In the genomic region with DNA sequence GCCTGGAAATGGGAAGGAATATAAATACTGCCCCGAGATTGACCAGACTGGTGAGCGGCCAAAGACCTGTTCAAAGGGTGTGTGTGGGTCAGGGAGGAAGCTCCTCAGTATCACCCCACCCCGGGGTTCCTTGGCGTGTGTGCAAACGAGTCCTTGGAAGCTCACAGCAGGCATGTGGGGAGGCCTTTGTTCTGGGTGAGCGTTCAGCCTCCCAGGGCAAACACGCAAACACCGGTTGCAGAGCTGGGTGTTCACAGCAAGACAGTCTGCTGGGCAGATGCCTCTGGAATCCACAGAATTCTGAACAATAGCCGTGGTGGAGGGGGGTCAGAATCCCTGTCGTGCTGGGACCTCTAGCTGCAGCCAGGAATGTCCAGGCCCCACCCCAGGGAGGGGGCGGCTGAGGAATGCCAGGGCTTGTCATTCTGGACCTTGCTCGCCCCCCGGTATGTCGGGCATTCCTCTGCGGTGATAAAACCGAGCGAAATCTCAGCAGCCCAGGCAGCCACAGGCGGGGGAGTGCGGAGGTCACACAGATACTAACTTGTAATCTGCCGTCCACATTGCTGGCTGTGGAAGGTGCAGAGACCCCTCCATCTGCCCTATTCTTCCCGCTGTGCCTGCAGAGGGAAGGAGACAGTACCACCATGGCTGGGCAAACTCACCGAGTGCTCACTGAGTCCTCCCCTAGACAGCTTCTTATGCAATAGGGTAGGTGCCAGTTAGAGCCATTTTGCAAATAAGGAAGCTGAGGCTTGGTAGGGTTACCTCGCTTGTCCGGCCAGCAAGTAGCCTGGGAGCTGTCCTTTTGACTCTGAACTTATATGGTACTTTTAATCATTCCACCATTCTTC, we compare ENCODE assay signal across 1 cellular context.
TF ChIP-seq lines count a peak whose summit lies in the region.

No MANE protein-coding gene starts in this region.

TF ChIP-seq in HepG2, 621 proteins besides CTCF, POLR2A, EP300 and RAD21 (continued from another document and continues in another):
- TF ChIP-seq, protein P1, sequence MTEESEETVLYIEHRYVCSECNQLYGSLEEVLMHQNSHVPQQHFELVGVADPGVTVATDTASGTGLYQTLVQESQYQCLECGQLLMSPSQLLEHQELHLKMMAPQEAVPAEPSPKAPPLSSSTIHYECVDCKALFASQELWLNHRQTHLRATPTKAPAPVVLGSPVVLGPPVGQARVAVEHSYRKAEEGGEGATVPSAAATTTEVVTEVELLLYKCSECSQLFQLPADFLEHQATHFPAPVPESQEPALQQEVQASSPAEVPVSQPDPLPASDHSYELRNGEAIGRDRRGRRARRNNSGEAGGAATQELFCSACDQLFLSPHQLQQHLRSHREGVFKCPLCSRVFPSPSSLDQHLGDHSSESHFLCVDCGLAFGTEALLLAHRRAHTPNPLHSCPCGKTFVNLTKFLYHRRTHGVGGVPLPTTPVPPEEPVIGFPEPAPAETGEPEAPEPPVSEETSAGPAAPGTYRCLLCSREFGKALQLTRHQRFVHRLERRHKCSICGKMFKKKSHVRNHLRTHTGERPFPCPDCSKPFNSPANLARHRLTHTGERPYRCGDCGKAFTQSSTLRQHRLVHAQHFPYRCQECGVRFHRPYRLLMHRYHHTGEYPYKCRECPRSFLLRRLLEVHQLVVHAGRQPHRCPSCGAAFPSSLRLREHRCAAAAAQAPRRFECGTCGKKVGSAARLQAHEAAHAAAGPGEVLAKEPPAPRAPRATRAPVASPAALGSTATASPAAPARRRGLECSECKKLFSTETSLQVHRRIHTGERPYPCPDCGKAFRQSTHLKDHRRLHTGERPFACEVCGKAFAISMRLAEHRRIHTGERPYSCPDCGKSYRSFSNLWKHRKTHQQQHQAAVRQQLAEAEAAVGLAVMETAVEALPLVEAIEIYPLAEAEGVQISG (CRISPR knock-in tag; IDR thresholded peaks at IDR 0.05): peak; percentile 84
- peak; percentile 37 for TF ChIP-seq CBX1 (IDR thresholded peaks at IDR 0.05; ENCODE audit: low read depth)
- peak; percentile 99 for TF ChIP-seq HIVEP1 (CRISPR knock-in tag; IDR thresholded peaks at IDR 0.05)
- peak; percentile 78 for TF ChIP-seq TBX3 (IDR thresholded peaks at IDR 0.05; ENCODE audit: borderline replicate concordance)
- peak; percentile 39; the same call in 1 of the 2 replicates for TF ChIP-seq NFYC (CRISPR knock-in tag; IDR thresholded peaks at IDR 0.05)
- TF ChIP-seq, protein P2, sequence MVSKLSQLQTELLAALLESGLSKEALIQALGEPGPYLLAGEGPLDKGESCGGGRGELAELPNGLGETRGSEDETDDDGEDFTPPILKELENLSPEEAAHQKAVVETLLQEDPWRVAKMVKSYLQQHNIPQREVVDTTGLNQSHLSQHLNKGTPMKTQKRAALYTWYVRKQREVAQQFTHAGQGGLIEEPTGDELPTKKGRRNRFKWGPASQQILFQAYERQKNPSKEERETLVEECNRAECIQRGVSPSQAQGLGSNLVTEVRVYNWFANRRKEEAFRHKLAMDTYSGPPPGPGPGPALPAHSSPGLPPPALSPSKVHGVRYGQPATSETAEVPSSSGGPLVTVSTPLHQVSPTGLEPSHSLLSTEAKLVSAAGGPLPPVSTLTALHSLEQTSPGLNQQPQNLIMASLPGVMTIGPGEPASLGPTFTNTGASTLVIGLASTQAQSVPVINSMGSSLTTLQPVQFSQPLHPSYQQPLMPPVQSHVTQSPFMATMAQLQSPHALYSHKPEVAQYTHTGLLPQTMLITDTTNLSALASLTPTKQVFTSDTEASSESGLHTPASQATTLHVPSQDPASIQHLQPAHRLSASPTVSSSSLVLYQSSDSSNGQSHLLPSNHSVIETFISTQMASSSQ (IDR thresholded peaks at IDR 0.05; ENCODE audit: low read depth): peak; percentile 67; the same call in 1 of the 2 replicates
- TF ChIP-seq, protein P2 (CRISPR knock-in tag; IDR thresholded peaks at IDR 0.05; ENCODE audit: borderline replicate concordance): peak; percentile 88
- peak; percentile 29; the same call in 1 of the 2 replicates for TF ChIP-seq CEBPG (CRISPR knock-in tag; IDR thresholded peaks at IDR 0.05)
- TF ChIP-seq, protein P3, sequence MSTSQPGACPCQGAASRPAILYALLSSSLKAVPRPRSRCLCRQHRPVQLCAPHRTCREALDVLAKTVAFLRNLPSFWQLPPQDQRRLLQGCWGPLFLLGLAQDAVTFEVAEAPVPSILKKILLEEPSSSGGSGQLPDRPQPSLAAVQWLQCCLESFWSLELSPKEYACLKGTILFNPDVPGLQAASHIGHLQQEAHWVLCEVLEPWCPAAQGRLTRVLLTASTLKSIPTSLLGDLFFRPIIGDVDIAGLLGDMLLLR (CRISPR knock-in tag; IDR thresholded peaks at IDR 0.05): peak; percentile 31; the same call in 1 of the 2 replicates
- peak; percentile 63; the same call in 1 of the 2 replicates for TF ChIP-seq ZNF510 (CRISPR knock-in tag; IDR thresholded peaks at IDR 0.05; ENCODE audit: low read depth)
- peak; percentile 99 for TF ChIP-seq HMG20B (CRISPR knock-in tag; conservative IDR thresholded peaks at IDR 0.05)
- peak; percentile 99 for TF ChIP-seq SALL1 (CRISPR knock-in tag; IDR thresholded peaks at IDR 0.05)
- TF ChIP-seq TEAD2 (CRISPR knock-in tag; IDR thresholded peaks at IDR 0.05): peak; percentile 70; the same call in 1 of the 2 replicates
- TF ChIP-seq ZNF235 (CRISPR knock-in tag; IDR thresholded peaks at IDR 0.05; ENCODE audit: borderline replicate concordance): 0 out of 2 replicates have a peak, but pooled peaks have one; percentile 17
- TF ChIP-seq, protein P4, sequence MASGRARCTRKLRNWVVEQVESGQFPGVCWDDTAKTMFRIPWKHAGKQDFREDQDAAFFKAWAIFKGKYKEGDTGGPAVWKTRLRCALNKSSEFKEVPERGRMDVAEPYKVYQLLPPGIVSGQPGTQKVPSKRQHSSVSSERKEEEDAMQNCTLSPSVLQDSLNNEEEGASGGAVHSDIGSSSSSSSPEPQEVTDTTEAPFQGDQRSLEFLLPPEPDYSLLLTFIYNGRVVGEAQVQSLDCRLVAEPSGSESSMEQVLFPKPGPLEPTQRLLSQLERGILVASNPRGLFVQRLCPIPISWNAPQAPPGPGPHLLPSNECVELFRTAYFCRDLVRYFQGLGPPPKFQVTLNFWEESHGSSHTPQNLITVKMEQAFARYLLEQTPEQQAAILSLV (CRISPR knock-in tag; IDR thresholded peaks at IDR 0.05; ENCODE audit: borderline replicate concordance): peak; percentile 85
- TF ChIP-seq, protein P5, sequence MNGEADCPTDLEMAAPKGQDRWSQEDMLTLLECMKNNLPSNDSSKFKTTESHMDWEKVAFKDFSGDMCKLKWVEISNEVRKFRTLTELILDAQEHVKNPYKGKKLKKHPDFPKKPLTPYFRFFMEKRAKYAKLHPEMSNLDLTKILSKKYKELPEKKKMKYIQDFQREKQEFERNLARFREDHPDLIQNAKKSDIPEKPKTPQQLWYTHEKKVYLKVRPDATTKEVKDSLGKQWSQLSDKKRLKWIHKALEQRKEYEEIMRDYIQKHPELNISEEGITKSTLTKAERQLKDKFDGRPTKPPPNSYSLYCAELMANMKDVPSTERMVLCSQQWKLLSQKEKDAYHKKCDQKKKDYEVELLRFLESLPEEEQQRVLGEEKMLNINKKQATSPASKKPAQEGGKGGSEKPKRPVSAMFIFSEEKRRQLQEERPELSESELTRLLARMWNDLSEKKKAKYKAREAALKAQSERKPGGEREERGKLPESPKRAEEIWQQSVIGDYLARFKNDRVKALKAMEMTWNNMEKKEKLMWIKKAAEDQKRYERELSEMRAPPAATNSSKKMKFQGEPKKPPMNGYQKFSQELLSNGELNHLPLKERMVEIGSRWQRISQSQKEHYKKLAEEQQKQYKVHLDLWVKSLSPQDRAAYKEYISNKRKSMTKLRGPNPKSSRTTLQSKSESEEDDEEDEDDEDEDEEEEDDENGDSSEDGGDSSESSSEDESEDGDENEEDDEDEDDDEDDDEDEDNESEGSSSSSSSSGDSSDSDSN (CRISPR knock-in tag; IDR thresholded peaks at IDR 0.05): peak; percentile 93
- peak; percentile 95 for TF ChIP-seq ERF (CRISPR knock-in tag; IDR thresholded peaks at IDR 0.05)
- TF ChIP-seq ARHGAP35 (CRISPR knock-in tag; IDR thresholded peaks at IDR 0.05; ENCODE audit: borderline replicate concordance): peak; percentile 83; the same call in 1 of the 2 replicates
- TF ChIP-seq, protein P6, sequence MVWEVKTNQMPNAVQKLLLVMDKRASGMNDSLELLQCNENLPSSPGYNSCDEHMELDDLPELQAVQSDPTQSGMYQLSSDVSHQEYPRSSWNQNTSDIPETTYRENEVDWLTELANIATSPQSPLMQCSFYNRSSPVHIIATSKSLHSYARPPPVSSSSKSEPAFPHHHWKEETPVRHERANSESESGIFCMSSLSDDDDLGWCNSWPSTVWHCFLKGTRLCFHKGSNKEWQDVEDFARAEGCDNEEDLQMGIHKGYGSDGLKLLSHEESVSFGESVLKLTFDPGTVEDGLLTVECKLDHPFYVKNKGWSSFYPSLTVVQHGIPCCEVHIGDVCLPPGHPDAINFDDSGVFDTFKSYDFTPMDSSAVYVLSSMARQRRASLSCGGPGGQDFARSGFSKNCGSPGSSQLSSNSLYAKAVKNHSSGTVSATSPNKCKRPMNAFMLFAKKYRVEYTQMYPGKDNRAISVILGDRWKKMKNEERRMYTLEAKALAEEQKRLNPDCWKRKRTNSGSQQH (CRISPR knock-in tag; IDR thresholded peaks at IDR 0.05; ENCODE audit: low read depth): peak; percentile 44; the same call in 1 of the 2 replicates
- peak; percentile 100 for TF ChIP-seq TEAD3 (CRISPR knock-in tag; optimal IDR thresholded peaks at IDR 0.05; ENCODE audit: borderline replicate concordance)
- TF ChIP-seq TBX2 (CRISPR knock-in tag; IDR thresholded peaks at IDR 0.05; ENCODE audit: borderline replicate concordance): peak; percentile 97
- peak; percentile 91 for TF ChIP-seq SNAPC2 (CRISPR knock-in tag; IDR thresholded peaks at IDR 0.05)
- peak; percentile 77 for TF ChIP-seq NR2C2 (CRISPR knock-in tag; IDR thresholded peaks at IDR 0.05; ENCODE audit: borderline replicate concordance)
- peak; percentile 82 for TF ChIP-seq THAP11 (CRISPR knock-in tag; IDR thresholded peaks at IDR 0.05)
- TF ChIP-seq, protein P7, sequence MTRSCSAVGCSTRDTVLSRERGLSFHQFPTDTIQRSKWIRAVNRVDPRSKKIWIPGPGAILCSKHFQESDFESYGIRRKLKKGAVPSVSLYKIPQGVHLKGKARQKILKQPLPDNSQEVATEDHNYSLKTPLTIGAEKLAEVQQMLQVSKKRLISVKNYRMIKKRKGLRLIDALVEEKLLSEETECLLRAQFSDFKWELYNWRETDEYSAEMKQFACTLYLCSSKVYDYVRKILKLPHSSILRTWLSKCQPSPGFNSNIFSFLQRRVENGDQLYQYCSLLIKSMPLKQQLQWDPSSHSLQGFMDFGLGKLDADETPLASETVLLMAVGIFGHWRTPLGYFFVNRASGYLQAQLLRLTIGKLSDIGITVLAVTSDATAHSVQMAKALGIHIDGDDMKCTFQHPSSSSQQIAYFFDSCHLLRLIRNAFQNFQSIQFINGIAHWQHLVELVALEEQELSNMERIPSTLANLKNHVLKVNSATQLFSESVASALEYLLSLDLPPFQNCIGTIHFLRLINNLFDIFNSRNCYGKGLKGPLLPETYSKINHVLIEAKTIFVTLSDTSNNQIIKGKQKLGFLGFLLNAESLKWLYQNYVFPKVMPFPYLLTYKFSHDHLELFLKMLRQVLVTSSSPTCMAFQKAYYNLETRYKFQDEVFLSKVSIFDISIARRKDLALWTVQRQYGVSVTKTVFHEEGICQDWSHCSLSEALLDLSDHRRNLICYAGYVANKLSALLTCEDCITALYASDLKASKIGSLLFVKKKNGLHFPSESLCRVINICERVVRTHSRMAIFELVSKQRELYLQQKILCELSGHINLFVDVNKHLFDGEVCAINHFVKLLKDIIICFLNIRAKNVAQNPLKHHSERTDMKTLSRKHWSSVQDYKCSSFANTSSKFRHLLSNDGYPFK (CRISPR knock-in tag; IDR thresholded peaks at IDR 0.05; ENCODE audit: borderline replicate concordance): peak; percentile 53; the same call in 1 of the 2 replicates
- TF ChIP-seq, protein P8, sequence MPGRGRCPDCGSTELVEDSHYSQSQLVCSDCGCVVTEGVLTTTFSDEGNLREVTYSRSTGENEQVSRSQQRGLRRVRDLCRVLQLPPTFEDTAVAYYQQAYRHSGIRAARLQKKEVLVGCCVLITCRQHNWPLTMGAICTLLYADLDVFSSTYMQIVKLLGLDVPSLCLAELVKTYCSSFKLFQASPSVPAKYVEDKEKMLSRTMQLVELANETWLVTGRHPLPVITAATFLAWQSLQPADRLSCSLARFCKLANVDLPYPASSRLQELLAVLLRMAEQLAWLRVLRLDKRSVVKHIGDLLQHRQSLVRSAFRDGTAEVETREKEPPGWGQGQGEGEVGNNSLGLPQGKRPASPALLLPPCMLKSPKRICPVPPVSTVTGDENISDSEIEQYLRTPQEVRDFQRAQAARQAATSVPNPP (CRISPR knock-in tag; IDR thresholded peaks at IDR 0.05): peak; percentile 82
- TF ChIP-seq ZNF629 (CRISPR knock-in tag; conservative IDR thresholded peaks at IDR 0.05): peak; percentile 39
- peak; percentile 87 for TF ChIP-seq SRSF1 (optimal IDR thresholded peaks at IDR 0.05; ENCODE audit: low read depth, low read length)
- peak; percentile 47; the same call in 1 of the 2 replicates for TF ChIP-seq ZFP36L1 (CRISPR knock-in tag; IDR thresholded peaks at IDR 0.05)
- TF ChIP-seq HOXA5 (CRISPR knock-in tag; IDR thresholded peaks at IDR 0.05): peak; percentile 78
- TF ChIP-seq, protein P9, sequence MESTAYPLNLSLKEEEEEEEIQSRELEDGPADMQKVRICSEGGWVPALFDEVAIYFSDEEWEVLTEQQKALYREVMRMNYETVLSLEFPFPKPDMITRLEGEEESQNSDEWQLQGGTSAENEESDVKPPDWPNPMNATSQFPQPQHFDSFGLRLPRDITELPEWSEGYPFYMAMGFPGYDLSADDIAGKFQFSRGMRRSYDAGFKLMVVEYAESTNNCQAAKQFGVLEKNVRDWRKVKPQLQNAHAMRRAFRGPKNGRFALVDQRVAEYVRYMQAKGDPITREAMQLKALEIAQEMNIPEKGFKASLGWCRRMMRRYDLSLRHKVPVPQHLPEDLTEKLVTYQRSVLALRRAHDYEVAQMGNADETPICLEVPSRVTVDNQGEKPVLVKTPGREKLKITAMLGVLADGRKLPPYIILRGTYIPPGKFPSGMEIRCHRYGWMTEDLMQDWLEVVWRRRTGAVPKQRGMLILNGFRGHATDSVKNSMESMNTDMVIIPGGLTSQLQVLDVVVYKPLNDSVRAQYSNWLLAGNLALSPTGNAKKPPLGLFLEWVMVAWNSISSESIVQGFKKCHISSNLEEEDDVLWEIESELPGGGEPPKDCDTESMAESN (CRISPR knock-in tag; conservative IDR thresholded peaks at IDR 0.05): peak; percentile 86
- peak; percentile 61; the same call in 1 of the 2 replicates for TF ChIP-seq BRCA1 (CRISPR knock-in tag; IDR thresholded peaks at IDR 0.05)
